In the genomic region with DNA sequence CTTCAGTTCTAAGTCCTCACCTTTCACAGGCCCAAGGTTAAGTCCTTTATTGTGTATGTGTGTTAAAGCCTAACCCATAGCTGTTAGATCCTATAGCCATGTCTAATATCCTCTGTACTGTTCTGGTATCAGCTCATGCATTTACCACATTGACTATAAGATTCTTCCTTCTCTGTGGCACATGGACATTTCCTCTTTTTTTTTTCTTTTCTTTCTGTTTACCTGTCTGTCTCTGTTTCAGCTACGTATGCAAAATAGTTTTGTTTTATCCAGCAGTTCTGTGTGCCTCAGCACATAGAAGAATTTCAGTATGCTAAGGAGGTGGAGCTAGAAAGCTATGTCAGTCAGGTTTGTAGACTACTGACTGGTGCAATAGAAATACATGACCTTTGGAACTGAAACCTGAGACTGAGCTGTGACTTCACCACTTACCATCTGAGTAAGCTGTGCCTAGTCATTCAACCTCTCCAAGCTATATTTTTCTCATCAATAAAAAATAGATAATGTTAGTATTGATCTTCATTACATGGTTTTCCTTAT, we compare ENCODE assay signal across 8 cellular contexts.
DNase-seq lines count a peak whose midpoint lies in the region; ATAC-seq and TF ChIP-seq lines count a peak whose summit lies in the region.

No MANE protein-coding gene starts in this region.

- no peaks in the 10 kb centered on the region for H3K36me3 Mint-ChIP-seq in osteocyte (ENCODE audit: unreplicated experiment)
- no peaks in the 10 kb centered on the region for H3K36me3 Mint-ChIP-seq in endodermal cell (ENCODE audit: low read depth)

- H2BK15ac ChIP-seq in mesendoderm (replicated peaks; ENCODE audit: low read depth), result no peak overlapping the region

- no peak overlapping the region for H2BK5ac ChIP-seq in mesendoderm (ENCODE audit: low read length)

- H3K27ac ChIP-seq in mesendoderm (ENCODE audit: low read depth, low read length), result no peak overlapping the region
- H3K27ac ChIP-seq in endodermal cell (ENCODE audit: low read depth, low read length), result no peak overlapping the region

- H3K4me1 ChIP-seq in mesendoderm (ENCODE audit: control insufficient read depth, low read depth, low read length) (no peaks in the 10 kb centered on the region), endodermal cell (ENCODE audit: control insufficient read depth, insufficient read depth, low read length) (no peaks in the 10 kb centered on the region)

- no peaks in the 10 kb centered on the region for H3K79me1 ChIP-seq in mesendoderm (ENCODE audit: low read length)

- no peak overlapping the region for H3K4ac ChIP-seq in mesendoderm (ENCODE audit: low read depth, low read length)

- H3K9me3 Mint-ChIP-seq in osteocyte (ENCODE audit: unreplicated experiment), result peaks cover 22% of the 10 kb centered on the region
- H3K9me3 Mint-ChIP-seq in endodermal cell, result peaks cover 15% of the 10 kb centered on the region

- H3K4me3 ChIP-seq in mesendoderm (ENCODE audit: low read length) (no peak overlapping the region), endodermal cell (ENCODE audit: low read length) (no peak overlapping the region)

- no peak overlapping the region for H4K5ac ChIP-seq in mesendoderm (ENCODE audit: low read length)

- no peak overlapping the region for H3K27ac Mint-ChIP-seq in osteocyte (ENCODE audit: unreplicated experiment)
- H3K27ac Mint-ChIP-seq in endodermal cell, result no peak overlapping the region

- H3K4me2 ChIP-seq in mesendoderm (ENCODE audit: low read length), result no peak overlapping the region

- DNase-seq in ACHN (peak; percentile 80), NCI-H510A (lab: John Stamatoyannopoulos, UW) (peak; percentile 58), mesendoderm (peak; percentile 33), NCI-H1694 (lab: John Stamatoyannopoulos, UW) (no peak), osteocyte (ENCODE audit: extremely low spot score, unreplicated experiment) (no peak), endodermal cell (no peak)

- H3K23ac ChIP-seq in mesendoderm (ENCODE audit: low read length), result no peak overlapping the region

- no CpG with 5 or more reads among the region's 1 CpG for WGBS in mesendoderm (ENCODE audit: extremely low coverage, insufficient coverage, low lambda C conversion rate)
- WGBS in endodermal cell (ENCODE audit: insufficient coverage in 1 of 2, insufficient read length in 1 of 2), 2 experiments, result 94 to 100% methylated on average over 1 of the region's 1 CpG

- H3K4me1 Mint-ChIP-seq in osteocyte (ENCODE audit: unreplicated experiment) (peaks cover 28% of the 10 kb centered on the region), endodermal cell (peaks cover 3% of the 10 kb centered on the region)

- no peak overlapping the region for H3K56ac ChIP-seq in mesendoderm (ENCODE audit: low read length)

- TF ChIP-seq CTCF in osteocyte (IDR thresholded peaks at IDR 0.05), result no peak
- no peak for TF ChIP-seq CTCF in endodermal cell (conservative IDR thresholded peaks at IDR 0.05)

- no peaks in the 10 kb centered on the region for H3K79me2 ChIP-seq in mesendoderm (ENCODE audit: control insufficient read depth, insufficient read depth, low read length)

- in situ Hi-C loops in ACHN (cut with HindIII; ENCODE audit: low pct_ligation_motif_present, low pct_unique_long_range_greater_than_20kb, low sequenced_read_pairs), result no loop called here

- peaks cover 3% of the 10 kb centered on the region for H3K27me3 Mint-ChIP-seq in osteocyte (ENCODE audit: unreplicated experiment)
- no peaks in the 10 kb centered on the region for H3K27me3 Mint-ChIP-seq in endodermal cell (ENCODE audit: insufficient read depth)

- H3K18ac ChIP-seq in mesendoderm (ENCODE audit: low read length), result no peak overlapping the region

- peak; percentile 99 for ATAC-seq in GM19025 (IDR thresholded peaks at IDR 0.05; ENCODE audit: low read depth, unreplicated experiment)
- ATAC-seq in HG03039 (IDR thresholded peaks at IDR 0.05; ENCODE audit: unreplicated experiment), result peak; percentile 99

- H3K27me3 ChIP-seq in mesendoderm (ENCODE audit: insufficient read depth, low read length, poor library complexity) (no peaks in the 10 kb centered on the region), endodermal cell (ENCODE audit: control insufficient read depth, insufficient read depth, low read length, poor library complexity, severe bottlenecking) (no peaks in the 10 kb centered on the region)

- H2BK120ac ChIP-seq in mesendoderm (ENCODE audit: low read depth, low read length), result no peak overlapping the region

- no peak overlapping the region for H4K8ac ChIP-seq in mesendoderm (ENCODE audit: low read depth, low read length)

- H2AK5ac ChIP-seq in mesendoderm (ENCODE audit: low read length), result no peak overlapping the region

- no peak overlapping the region for H3K9ac ChIP-seq in mesendoderm (ENCODE audit: low read length)
- no peak overlapping the region for H3K9ac ChIP-seq in endodermal cell (ENCODE audit: extremely low read depth, low read length, poor library complexity, severe bottlenecking)

- H3K36me3 ChIP-seq in mesendoderm (ENCODE audit: control insufficient read depth, insufficient read depth, low read length), result no peaks in the 10 kb centered on the region
- H3K36me3 ChIP-seq in endodermal cell (ENCODE audit: control insufficient read depth, insufficient read depth, low read length), result no peaks in the 10 kb centered on the region

- H3K4me3 Mint-ChIP-seq in osteocyte (ENCODE audit: unreplicated experiment), result no peak overlapping the region
- no peak overlapping the region for H3K4me3 Mint-ChIP-seq in endodermal cell

- peaks cover 28% of the 10 kb centered on the region for H3K9me3 ChIP-seq in endodermal cell (ENCODE audit: control insufficient read depth, low read length)

Comparison
In these comparisons a context has a peak if more than half of its experiments do, and no peak if none do; other contexts are left out.
1. DNase-seq: peak in ACHN (single experiment), NCI-H510A (single experiment) and mesendoderm (single experiment); none in NCI-H1694 (single experiment), osteocyte (single experiment) and endodermal cell (single experiment).